ENCODE assay signal across 21 cellular contexts in the genomic region with DNA sequence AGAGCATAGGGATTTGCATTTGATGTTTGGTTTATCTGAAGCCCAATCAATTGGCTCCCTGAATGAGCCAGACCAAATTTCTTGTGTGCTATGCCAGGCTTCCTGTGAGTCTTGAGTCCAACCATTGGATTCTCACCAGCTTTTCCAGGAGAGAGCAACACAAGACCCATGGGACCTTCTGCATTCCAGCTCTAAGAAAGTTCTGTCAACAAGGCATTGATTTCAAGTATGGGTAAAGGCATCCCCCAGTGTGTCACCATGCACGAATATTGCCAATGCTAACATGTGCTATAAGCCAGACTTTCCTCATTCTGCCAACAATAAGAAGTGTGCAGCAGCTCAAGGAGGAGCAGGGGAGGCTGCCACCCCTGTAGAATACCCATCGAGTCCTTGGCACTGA.
A peak's percentile ranks its signal among the peaks of the same experiment; 100 is the strongest.
DNase-seq lines count a peak whose midpoint lies in the region; ATAC-seq, FAIRE-seq and TF ChIP-seq lines count a peak whose summit lies in the region.
"Had no signal": no experiment of that assay in that cellular context is flagged by ENCODE, and none has a peak within 500 bp of the region (broad histone marks: within the 10 kb centered on the region; RNA-seq: fewer than 3 reads in every experiment).

No MANE protein-coding gene starts in this region.

- TF ChIP-seq POLR2A in suprapubic skin (IDR thresholded peaks at IDR 0.05): no peak

- no peak overlapping the region for H3K14ac ChIP-seq in trophoblast cell (ENCODE audit: low read length)

- no peak overlapping the region for H3K4ac ChIP-seq in trophoblast cell (ENCODE audit: low read depth, low read length)

- H3K4me1 ChIP-seq in Karpas-422 (ENCODE audit: low read length): peaks cover 32% of the 10 kb centered on the region
- H3K4me1 ChIP-seq in trophoblast cell (ENCODE audit: control insufficient read depth in 1 of 2, insufficient read depth in 2 of 2, low read length in 2 of 2): no peaks in the 10 kb centered on the region
- H3K4me1 ChIP-seq in thoracic aorta (ENCODE audit: control insufficient read depth in 1 of 2, low read depth in 2 of 2): peaks cover 28 to 51% of the 10 kb centered on the region in 2 donors
- H3K4me1 ChIP-seq in suprapubic skin: peaks cover 9% of the 10 kb centered on the region
- H3K4me1 ChIP-seq: BE2C, HAP-1 had no signal

- no peak overlapping the region for H3K4me2 ChIP-seq in Karpas-422 (ENCODE audit: low read depth, low read length, poor library complexity, severe bottlenecking)
- no peak overlapping the region for H3K4me2 ChIP-seq in trophoblast cell (ENCODE audit: low read length)

- TF ChIP-seq EP300 in suprapubic skin (IDR thresholded peaks at IDR 0.05): no peak

- no peak overlapping the region for H4K91ac ChIP-seq in trophoblast cell (ENCODE audit: low read depth, low read length)

- H2AFZ ChIP-seq in Karpas-422 (ENCODE audit: low read length) (peak overlapping the region; percentile 12; the same call in 1 of the 2 replicates), trophoblast cell (ENCODE audit: insufficient read depth, low read length, poor library complexity) (no peak overlapping the region)
- H2AFZ ChIP-seq: GM23248 had no signal

- H3K9me2 ChIP-seq in Karpas-422 (replicated peaks; ENCODE audit: insufficient read depth, low read length): no peaks in the 10 kb centered on the region

- no peak overlapping the region for H3K4me3 ChIP-seq in Karpas-422 (ENCODE audit: low read length)
- H3K4me3 ChIP-seq in trophoblast cell (ENCODE audit: low read depth, low read length): no peak overlapping the region
- no peak overlapping the region for H3K4me3 ChIP-seq in thoracic aorta
- no peak overlapping the region for H3K4me3 ChIP-seq in suprapubic skin
- H3K4me3 ChIP-seq: GM12878, GM23248, HAP-1 had no signal

- H3K27ac ChIP-seq in Karpas-422 (ENCODE audit: low read length): no peak overlapping the region
- no peak overlapping the region for H3K27ac ChIP-seq in trophoblast cell (ENCODE audit: low read depth, low read length)
- H3K27ac ChIP-seq in thoracic aorta: peak overlapping the region; percentile 11 to 31
- H3K27ac ChIP-seq in suprapubic skin: no peak overlapping the region
- H3K27ac ChIP-seq: GM23248 had no signal

- H3K36me3 ChIP-seq in Karpas-422 (ENCODE audit: insufficient read depth, low read length) (no peaks in the 10 kb centered on the region), trophoblast cell (ENCODE audit: control insufficient read depth in 1 of 2, insufficient read depth in 2 of 2, low read length in 2 of 2) (no peaks in the 10 kb centered on the region), thoracic aorta (no peaks in the 10 kb centered on the region), suprapubic skin (no peaks in the 10 kb centered on the region)
- H3K36me3 ChIP-seq: BE2C, HAP-1 had no signal

- FAIRE-seq in urothelium cell line (lab: Jason Lieb, UNC): no peak
- FAIRE-seq: GM12878, GM19239 had no signal

- ATAC-seq in thoracic aorta (ENCODE audit: insufficient number of reproducible peaks, low FRiP score, low read depth) (no peak), GM21447 (IDR thresholded peaks at IDR 0.05; ENCODE audit: unreplicated experiment) (no peak)
- ATAC-seq: GM12878 had no signal

- no peak overlapping the region for H2BK12ac ChIP-seq in trophoblast cell (ENCODE audit: low read length)

- H4K20me1 ChIP-seq in Karpas-422 (ENCODE audit: insufficient read depth, low read depth, low read length): no peaks in the 10 kb centered on the region

- H3K27me3 ChIP-seq in Karpas-422 (ENCODE audit: low read length) (peaks cover 7% of the 10 kb centered on the region; the same call in 1 of the 2 replicates), trophoblast cell (ENCODE audit: insufficient read depth, low read length) (no peaks in the 10 kb centered on the region), thoracic aorta (replicated peaks; ENCODE audit: insufficient read depth) (no peaks in the 10 kb centered on the region), suprapubic skin (no peaks in the 10 kb centered on the region)
- H3K27me3 ChIP-seq: BE2C had no signal

- DNase-seq in Karpas-422 (no peak), fibroblast of gingiva (ENCODE audit: low read depth) (peak; percentile 93), trophoblast cell (no peak), thoracic aorta (ENCODE audit: low spot score) (no peak), urothelium cell line (ENCODE audit: low spot score) (no peak), RPMI8226 (no peak), suprapubic skin (ENCODE audit: low spot score in 2 of 2) (no peak)
- DNase-seq: BE2C; C1 segment of cervical spinal cord; CD4-positive, CD25-positive, alpha-beta regulatory T cell; CD8-positive, alpha-beta memory T cell; COR-L47; DMS 273 treated with DMSO at 0.1 percent for 48 hours; DMS53; DND-41; EL; GM23248 had no signal

- H2BK5ac ChIP-seq in trophoblast cell (ENCODE audit: low read depth, low read length, poor library complexity): no peak overlapping the region

- H2AK5ac ChIP-seq in trophoblast cell (ENCODE audit: low read length): no peak overlapping the region

- TF ChIP-seq CTCF in thoracic aorta (IDR thresholded peaks at IDR 0.05) (no peak), suprapubic skin (IDR thresholded peaks at IDR 0.05) (no peak)

- no peak overlapping the region for H4K12ac ChIP-seq in trophoblast cell (ENCODE audit: low read depth, low read length)

- H3K79me1 ChIP-seq in trophoblast cell (ENCODE audit: low read length): no peaks in the 10 kb centered on the region

- no peaks in the 10 kb centered on the region for H3K9me3 ChIP-seq in Karpas-422 (ENCODE audit: low read length)
- H3K9me3 ChIP-seq in trophoblast cell (ENCODE audit: insufficient read depth, low read depth, low read length): no peaks in the 10 kb centered on the region
- H3K9me3 ChIP-seq in thoracic aorta: no peaks in the 10 kb centered on the region
- H3K9me3 ChIP-seq in suprapubic skin: peaks cover 4% of the 10 kb centered on the region
- H3K9me3 ChIP-seq: BE2C, HAP-1 had no signal

- H3K9ac ChIP-seq in Karpas-422 (ENCODE audit: low read length): no peak overlapping the region
- peak overlapping the region; percentile 47 for H3K9ac ChIP-seq in trophoblast cell (ENCODE audit: low read length)
- H3K9ac ChIP-seq: GM23248 had no signal

- peak overlapping the region; percentile 27 for H3K23ac ChIP-seq in trophoblast cell (ENCODE audit: low read length)

- no peak overlapping the region for H3K18ac ChIP-seq in trophoblast cell (ENCODE audit: low read length)

- no peak overlapping the region for H2BK120ac ChIP-seq in trophoblast cell (ENCODE audit: insufficient read depth, low read length, poor library complexity)

- no peak overlapping the region for H4K8ac ChIP-seq in trophoblast cell (ENCODE audit: low read depth, low read length)

- H3K79me2 ChIP-seq in Karpas-422 (ENCODE audit: low read length) (no peaks in the 10 kb centered on the region), trophoblast cell (ENCODE audit: control insufficient read depth, insufficient read depth, low read length, poor library complexity) (no peaks in the 10 kb centered on the region)

- no CpG with 5 or more reads among the region's 2 CpGs for WGBS in trophoblast cell (ENCODE audit: extremely low coverage, insufficient coverage, insufficient read length)
- 75% methylated on average over 2 of the region's 2 CpGs for WGBS in suprapubic skin

Comparison
In these comparisons a context has a peak if more than half of its experiments do, and no peak if none do; other contexts are left out.
1. H3K27ac ChIP-seq: peak in thoracic aorta (2 of 2); none in Karpas-422 (single experiment), trophoblast cell (single experiment) and suprapubic skin (single experiment).